ENCODE assay signal across 8 cellular contexts in genomic region chr6:106525111-106525884, GRCh38.
DNase-seq lines count a peak whose midpoint lies in the region; ATAC-seq and TF ChIP-seq lines count a peak whose summit lies in the region.

No MANE protein-coding gene starts in this region.

- DNase-seq in DMS53 treated with DMSO at 0.1 percent for 48 hours (lab: John Stamatoyannopoulos, UW; ENCODE audit: unreplicated experiment): peak; percentile 17
- DNase-seq in effector memory CD4-positive, alpha-beta T cell: no peak
- DNase-seq in upper lobe of left lung: no peak
- no peak for DNase-seq in NCI-H69 (lab: John Stamatoyannopoulos, UW)
- no peak for DNase-seq in activated CD8-positive, alpha-beta memory T cell treated with anti-CD3 and anti-CD28 coated beads, Interleukin-2, amount 50 U/mL, for 4 hours
- no peak for DNase-seq in activated CD8-positive, alpha-beta memory T cell treated with anti-CD3 and anti-CD28 coated beads, Interleukin-2, amount 50 U/mL, for 48 hours

- no peak for TF ChIP-seq EP300 in upper lobe of left lung (IDR thresholded peaks at IDR 0.05)

- peaks cover 22 to 41% (median 31%) of the 10 kb centered on the region in 3 donors for H3K4me1 Mint-ChIP-seq in IgD-negative memory B cell

- TF ChIP-seq CTCF in upper lobe of left lung (IDR thresholded peaks at IDR 0.05): no peak

- TF ChIP-seq POLR2A in upper lobe of left lung (IDR thresholded peaks at IDR 0.05): no peak

- peak overlapping the region; percentile 66 to 89 (median 88) for H3K27ac Mint-ChIP-seq in IgD-negative memory B cell

- no peaks in the 10 kb centered on the region for H3K9me3 Mint-ChIP-seq in IgD-negative memory B cell

- peak overlapping the region; percentile 78 to 97 (median 87) for H3K4me3 Mint-ChIP-seq in IgD-negative memory B cell

- H3K4me3 ChIP-seq in effector memory CD4-positive, alpha-beta T cell (ENCODE audit: insufficient read depth, low read depth, low read length, poor library complexity, severe bottlenecking): peak overlapping the region; percentile 68
- H3K4me3 ChIP-seq in upper lobe of left lung: peak overlapping the region in 3 of 4 donors; percentile 13 to 36 (median 28)

- peaks cover 16% of the 10 kb centered on the region for H3K36me3 ChIP-seq in effector memory CD4-positive, alpha-beta T cell (ENCODE audit: control insufficient read depth, insufficient read depth, low read length)
- H3K36me3 ChIP-seq in upper lobe of left lung: peaks cover 0 to 24% (median 0%) of the 10 kb centered on the region in 4 donors

- H3K27ac ChIP-seq in effector memory CD4-positive, alpha-beta T cell (ENCODE audit: insufficient read depth, low read length, poor library complexity, severe bottlenecking): peak overlapping the region; percentile 65
- peak overlapping the region in 3 of 4 donors; percentile 2 to 80 (median 71) for H3K27ac ChIP-seq in upper lobe of left lung

- H3K27me3 ChIP-seq in effector memory CD4-positive, alpha-beta T cell (replicated peaks; ENCODE audit: control insufficient read depth, insufficient read depth, low read length, poor library complexity, severe bottlenecking): no peaks in the 10 kb centered on the region
- H3K27me3 ChIP-seq in upper lobe of left lung: no peaks in the 10 kb centered on the region

- H3K4me1 ChIP-seq in effector memory CD4-positive, alpha-beta T cell (ENCODE audit: control insufficient read depth, insufficient read depth, low read length, poor library complexity, severe bottlenecking): peaks cover 8% of the 10 kb centered on the region
- peaks cover 5 to 18% (median 11%) of the 10 kb centered on the region in 4 donors for H3K4me1 ChIP-seq in upper lobe of left lung

- no peaks in the 10 kb centered on the region for H3K9me3 ChIP-seq in effector memory CD4-positive, alpha-beta T cell (ENCODE audit: control insufficient read depth, low read length)
- H3K9me3 ChIP-seq in upper lobe of left lung: no peaks in the 10 kb centered on the region

- no peaks in the 10 kb centered on the region for H3K27me3 Mint-ChIP-seq in IgD-negative memory B cell

- ATAC-seq in GM21515 (IDR thresholded peaks at IDR 0.05; ENCODE audit: unreplicated experiment): peak; percentile 48
- ATAC-seq in upper lobe of left lung (ENCODE audit: low FRiP score in 2 of 2): no peak

- 19 to 24% methylated on average over 7 of the region's 7 CpGs for WGBS in upper lobe of left lung, 2 donors

- H3K36me3 Mint-ChIP-seq in IgD-negative memory B cell: peaks cover 12% of the 10 kb centered on the region
